In the genomic region with DNA sequence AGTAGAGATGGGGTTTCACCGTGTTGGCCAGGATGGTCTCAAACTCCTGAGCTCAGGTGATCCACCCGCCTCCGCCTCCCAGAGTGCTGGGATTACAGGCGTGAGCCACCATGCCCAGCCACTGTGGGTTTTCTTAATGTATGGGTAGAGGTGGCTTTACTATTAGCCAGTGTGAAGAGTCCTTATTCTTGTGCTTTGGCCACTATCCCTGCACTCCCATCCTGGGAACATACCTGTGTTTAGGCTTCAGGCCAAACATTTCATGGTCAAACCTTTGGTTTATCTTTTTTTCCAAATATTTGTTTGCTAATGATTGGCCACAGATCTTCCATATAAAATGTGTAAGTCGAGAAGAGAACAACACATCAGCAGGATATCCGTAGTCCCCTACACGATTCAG, we compare ENCODE assay signal across 7 cellular contexts. TPM values are rescaled to one million over a fixed set of nuclear protein-coding genes. Genes with fewer than 3 reads are reported as not detected.
"Had no signal": no experiment of that assay in that cellular context is flagged by ENCODE, and none has a peak within 500 bp of the region (broad histone marks: within the 10 kb centered on the region; RNA-seq: fewer than 3 reads in every experiment).

No MANE protein-coding gene starts in this region.

- DNase-seq: IMR-90, KBM-7 had no signal

- H3K27ac ChIP-seq: HL-60 had no signal

- ATAC-seq: K562 had no signal

- FAIRE-seq: HTR-8/SVneo, K562 had no signal

- H3K27me3 Mint-ChIP-seq: IgD-negative memory B cell had no signal

- H3K4me3 ChIP-seq: K562 had no signal

- H3K27ac Mint-ChIP-seq: IgD-negative memory B cell had no signal

- H3K4me3 Mint-ChIP-seq: IgD-negative memory B cell had no signal

- H3K9me3 Mint-ChIP-seq: IgD-negative memory B cell had no signal

RNA-seq across cellular contexts. Expression of gene FMO5, which starts 16.5 kb away (rescaled TPM):
- total RNA-seq: HT1080 had no signal
